24 cellular contexts compared by ENCODE assay signal in the genomic region with DNA sequence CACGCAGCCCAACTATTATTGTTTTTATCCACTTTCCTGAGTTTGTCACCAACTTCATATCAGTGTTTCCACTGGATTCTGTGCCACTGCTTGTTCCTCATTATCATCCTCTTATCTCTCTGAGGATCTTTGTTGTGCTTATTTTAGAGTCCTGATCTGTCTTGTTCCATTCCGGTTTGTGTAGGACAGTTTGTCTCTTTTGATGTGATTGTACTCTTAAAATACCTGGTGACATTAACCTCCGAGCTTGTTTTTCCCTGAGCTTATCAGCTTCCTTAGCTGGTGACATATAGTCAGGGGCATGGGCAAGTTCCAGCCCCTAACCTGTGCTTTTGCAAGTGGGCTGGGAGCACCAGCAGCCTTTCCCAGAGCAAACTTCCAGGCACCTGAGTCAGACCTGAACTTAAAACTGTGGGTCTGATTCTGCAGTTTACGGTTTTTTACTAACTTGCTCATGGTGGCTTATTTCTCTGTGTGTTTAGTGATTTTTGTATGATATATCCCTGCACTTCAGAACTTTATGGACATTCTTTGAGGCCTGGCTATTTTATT. TPM values are rescaled to one million over a fixed set of nuclear protein-coding genes. Genes with fewer than 3 reads are reported as not detected.
DNase-seq lines count a peak whose midpoint lies in the region; TF ChIP-seq lines count a peak whose summit lies in the region.
"Had no signal": no experiment of that assay in that cellular context is flagged by ENCODE, and none has a peak within 500 bp of the region (broad histone marks: within the 10 kb centered on the region; RNA-seq: fewer than 3 reads in every experiment).

No MANE protein-coding gene starts in this region.

- WGBS in adrenal gland, 4 donors, result 32 to 54% (median 46%) methylated on average over 4 of the region's 4 CpGs
- WGBS in trophoblast cell (ENCODE audit: extremely low coverage, insufficient coverage, insufficient read length), result no CpG with 5 or more reads among the region's 4 CpGs

- H3K18ac ChIP-seq in trophoblast cell (ENCODE audit: low read length), result no peak overlapping the region

- no peak overlapping the region for H2AK5ac ChIP-seq in trophoblast cell (ENCODE audit: low read length)

- no peak overlapping the region for H3K9ac ChIP-seq in trophoblast cell (ENCODE audit: low read length)
- H3K9ac ChIP-seq: BLaER1 treated with 17β-estradiol and CSF1 and Interleukin-3, amounts not matched to agents 10 nM and 100 nM had no signal

- H3K4me3 ChIP-seq in adrenal gland (no peak overlapping the region), trophoblast cell (ENCODE audit: low read depth, low read length) (no peak overlapping the region)
- H3K4me3 ChIP-seq: BLaER1 treated with 17β-estradiol and CSF1 and Interleukin-3, amounts not matched to agents 10 nM and 100 nM; SJCRH30 had no signal

- H3K14ac ChIP-seq in trophoblast cell (ENCODE audit: low read length), result no peak overlapping the region

- no peaks in the 10 kb centered on the region for H3K27me3 ChIP-seq in adrenal gland
- no peaks in the 10 kb centered on the region for H3K27me3 ChIP-seq in trophoblast cell (ENCODE audit: insufficient read depth, low read length)
- H3K27me3 ChIP-seq: BLaER1 treated with 17β-estradiol and CSF1 and Interleukin-3, amounts not matched to agents 10 nM and 100 nM; SJCRH30 had no signal

- no peaks in the 10 kb centered on the region for H3K4me1 Mint-ChIP-seq in T-helper 2 cell treated with Interferon-gamma antibody and Interleukin-4, amounts not matched to agents 5 μg/mL and 100 μg/mL, for 36 hours (ENCODE audit: low read depth)
- no peaks in the 10 kb centered on the region for H3K4me1 Mint-ChIP-seq in immature natural killer cell

- no peak for DNase-seq in T-helper 2 cell treated with Interferon-gamma antibody and Interleukin-4, amounts not matched to agents 5 μg/mL and 100 μg/mL, for 36 hours (ENCODE audit: low spot score)
- DNase-seq in T-helper 2 cell (no peak), OCI-M1 (lab: John Stamatoyannopoulos, UW) (peak; percentile 6), adrenal gland (peak in 2 of 7 donors; percentile 12 to 45), trophoblast cell (peak; percentile 78 to 86), immature natural killer cell (no peak), HPDE6-E6E7 (ENCODE audit: extremely low spot score) (no peak), DMS153 (lab: John Stamatoyannopoulos, UW) (no peak)
- DNase-seq: 8988T, Calu3, GOT3, HCEC 1CT, IMR-90, Karpas-422, NCI-H1092, NCI-H2029 treated with DMSO at 0.1 percent for 48 hours, NCI-H2171, NCI-H345, NCI-H524 treated with DMSO at 0.1 percent for 48 hours, NCI-H82, SJCRH30 had no signal

- intact Hi-C loops in adrenal gland (cut with DNase I), result no loop called here

- peaks cover 4% of the 10 kb centered on the region for H3K27me3 Mint-ChIP-seq in T-helper 2 cell treated with Interferon-gamma antibody and Interleukin-4, amounts not matched to agents 5 μg/mL and 100 μg/mL, for 36 hours (ENCODE audit: low read depth)
- H3K27me3 Mint-ChIP-seq in immature natural killer cell (ENCODE audit: low read depth in 3 of 3), result peaks cover 2 to 6% (median 2%) of the 10 kb centered on the region in 3 donors

- no peak overlapping the region for H4K12ac ChIP-seq in trophoblast cell (ENCODE audit: low read depth, low read length)

- peak overlapping the region in 4 of 5 donors; percentile 5 to 72 (median 35) for H3K27ac ChIP-seq in adrenal gland
- H3K27ac ChIP-seq in trophoblast cell (ENCODE audit: low read depth, low read length), result no peak overlapping the region
- H3K27ac ChIP-seq: BLaER1 treated with 17β-estradiol and CSF1 and Interleukin-3, amounts not matched to agents 10 nM and 100 nM; HL-60; SJCRH30 had no signal

- H3K4me3 Mint-ChIP-seq in T-helper 2 cell treated with Interferon-gamma antibody and Interleukin-4, amounts not matched to agents 5 μg/mL and 100 μg/mL, for 36 hours, result no peak overlapping the region
- no peak overlapping the region for H3K4me3 Mint-ChIP-seq in immature natural killer cell
- H3K4me3 Mint-ChIP-seq: CD8-positive, alpha-beta T cell had no signal

- H3K4ac ChIP-seq in trophoblast cell (ENCODE audit: low read depth, low read length), result no peak overlapping the region

- no peaks in the 10 kb centered on the region for H3K36me3 Mint-ChIP-seq in T-helper 2 cell treated with Interferon-gamma antibody and Interleukin-4, amounts not matched to agents 5 μg/mL and 100 μg/mL, for 36 hours (ENCODE audit: low read depth)
- H3K36me3 Mint-ChIP-seq in immature natural killer cell, result no peaks in the 10 kb centered on the region
- H3K36me3 Mint-ChIP-seq: CD8-positive, alpha-beta T cell had no signal

- H3K9me3 Mint-ChIP-seq in T-helper 2 cell treated with Interferon-gamma antibody and Interleukin-4, amounts not matched to agents 5 μg/mL and 100 μg/mL, for 36 hours, result no peaks in the 10 kb centered on the region
- peaks cover 0 to 2% (median 0%) of the 10 kb centered on the region in 6 donors for H3K9me3 Mint-ChIP-seq in immature natural killer cell
- H3K9me3 Mint-ChIP-seq: CD8-positive, alpha-beta T cell had no signal

- H3K36me3 ChIP-seq in adrenal gland (replicated peaks in 1 of 2) (no peaks in the 10 kb centered on the region), trophoblast cell (ENCODE audit: control insufficient read depth in 1 of 2, insufficient read depth in 2 of 2, low read length in 2 of 2) (no peaks in the 10 kb centered on the region)
- H3K36me3 ChIP-seq: BLaER1 treated with 17β-estradiol and CSF1 and Interleukin-3, amounts not matched to agents 10 nM and 100 nM; SJCRH30 had no signal

- peak overlapping the region; percentile 17 for H3K27ac Mint-ChIP-seq in T-helper 2 cell treated with Interferon-gamma antibody and Interleukin-4, amounts not matched to agents 5 μg/mL and 100 μg/mL, for 36 hours
- H3K27ac Mint-ChIP-seq in immature natural killer cell, result no peak overlapping the region
- H3K27ac Mint-ChIP-seq: CD8-positive, alpha-beta T cell had no signal

- H3K4me2 ChIP-seq in trophoblast cell (ENCODE audit: low read length), result no peak overlapping the region
- H3K4me2 ChIP-seq: BLaER1 treated with 17β-estradiol and CSF1 and Interleukin-3, amounts not matched to agents 10 nM and 100 nM had no signal

- H2BK120ac ChIP-seq in trophoblast cell (ENCODE audit: insufficient read depth, low read length, poor library complexity), result no peak overlapping the region

- H3K4me1 ChIP-seq in adrenal gland (replicated peaks in 1 of 2) (peaks cover 0 to 21% of the 10 kb centered on the region in 2 donors), trophoblast cell (ENCODE audit: control insufficient read depth in 1 of 2, insufficient read depth in 2 of 2, low read length in 2 of 2) (peaks cover 0 to 2% of the 10 kb centered on the region in 2 experiments)
- H3K4me1 ChIP-seq: BLaER1 treated with 17β-estradiol and CSF1 and Interleukin-3, amounts not matched to agents 10 nM and 100 nM; SJCRH30 had no signal

- H3K79me1 ChIP-seq in trophoblast cell (ENCODE audit: low read length), result no peaks in the 10 kb centered on the region

- H3K79me2 ChIP-seq in trophoblast cell (ENCODE audit: control insufficient read depth, insufficient read depth, low read length, poor library complexity), result no peaks in the 10 kb centered on the region

- H4K91ac ChIP-seq in trophoblast cell (ENCODE audit: low read depth, low read length), result no peak overlapping the region

- no peak overlapping the region for H2AFZ ChIP-seq in trophoblast cell (ENCODE audit: insufficient read depth, low read length, poor library complexity)

- TF ChIP-seq CTCF in adrenal gland (IDR thresholded peaks at IDR 0.05), result no peak

- no peak overlapping the region for H3K23ac ChIP-seq in trophoblast cell (ENCODE audit: low read length)

- no peak overlapping the region for H2BK12ac ChIP-seq in trophoblast cell (ENCODE audit: low read length)

- H3K9me3 ChIP-seq in adrenal gland (replicated peaks in 1 of 3) (no peaks in the 10 kb centered on the region), trophoblast cell (ENCODE audit: insufficient read depth, low read depth, low read length) (no peaks in the 10 kb centered on the region)
- H3K9me3 ChIP-seq: BLaER1 treated with 17β-estradiol and CSF1 and Interleukin-3, amounts not matched to agents 10 nM and 100 nM; SJCRH30 had no signal

- TF ChIP-seq POLR2A in adrenal gland (IDR thresholded peaks at IDR 0.05), result no peak

- H4K8ac ChIP-seq in trophoblast cell (ENCODE audit: low read depth, low read length), result no peak overlapping the region

- no peak overlapping the region for H2BK5ac ChIP-seq in trophoblast cell (ENCODE audit: low read depth, low read length, poor library complexity)

RNA-seq across cellular contexts. Expression of a gene that starts 23.1 kb away (rescaled TPM):
- 10 to 100 TPM in 7 of 8 donors, 1 to 10 TPM in 1; 10.0 to 29.5 (median 20.2) TPM for total RNA-seq in adrenal gland
- polyA plus RNA-seq in adrenal gland (10 to 100 TPM; 14.9 to 98.6 (median 50.0) TPM), immature natural killer cell (10 to 100 TPM; 35.9 to 59.9 (median 37.2) TPM)
- polyA plus RNA-seq in trophoblast cell (2013), result 27.6 and 28.9 TPM in 2 replicates

RNA-seq across cellular contexts. Expression of a gene that starts 41.7 kb away (rescaled TPM):
- total RNA-seq in adrenal gland, result 10 to 100 TPM; 31.5 to 100.0 (median 54.4) TPM
- 10 to 100 TPM; 51.2 to 87.6 (median 55.3) TPM for polyA plus RNA-seq in adrenal gland
- 55.6 and 55.7 TPM in 2 replicates for polyA plus RNA-seq in trophoblast cell (2013)
- 10 to 100 TPM; 44.4 to 74.2 (median 46.3) TPM for polyA plus RNA-seq in immature natural killer cell

Comparison
In these comparisons a context has a peak if more than half of its experiments do, and no peak if none do; other contexts are left out.
1. DNase-seq: peak in OCI-M1 (single experiment) and trophoblast cell (2 of 2); none in T-helper 2 cell treated with Interferon-gamma antibody and Interleukin-4, amounts not matched to agents 5 μg/mL and 100 μg/mL, for 36 hours (single experiment), T-helper 2 cell (0 of 5), immature natural killer cell (0 of 3), HPDE6-E6E7 (single experiment) and DMS153 (single experiment).